Comparison of ENCODE assay signal across 1 cellular context in the genomic region with DNA sequence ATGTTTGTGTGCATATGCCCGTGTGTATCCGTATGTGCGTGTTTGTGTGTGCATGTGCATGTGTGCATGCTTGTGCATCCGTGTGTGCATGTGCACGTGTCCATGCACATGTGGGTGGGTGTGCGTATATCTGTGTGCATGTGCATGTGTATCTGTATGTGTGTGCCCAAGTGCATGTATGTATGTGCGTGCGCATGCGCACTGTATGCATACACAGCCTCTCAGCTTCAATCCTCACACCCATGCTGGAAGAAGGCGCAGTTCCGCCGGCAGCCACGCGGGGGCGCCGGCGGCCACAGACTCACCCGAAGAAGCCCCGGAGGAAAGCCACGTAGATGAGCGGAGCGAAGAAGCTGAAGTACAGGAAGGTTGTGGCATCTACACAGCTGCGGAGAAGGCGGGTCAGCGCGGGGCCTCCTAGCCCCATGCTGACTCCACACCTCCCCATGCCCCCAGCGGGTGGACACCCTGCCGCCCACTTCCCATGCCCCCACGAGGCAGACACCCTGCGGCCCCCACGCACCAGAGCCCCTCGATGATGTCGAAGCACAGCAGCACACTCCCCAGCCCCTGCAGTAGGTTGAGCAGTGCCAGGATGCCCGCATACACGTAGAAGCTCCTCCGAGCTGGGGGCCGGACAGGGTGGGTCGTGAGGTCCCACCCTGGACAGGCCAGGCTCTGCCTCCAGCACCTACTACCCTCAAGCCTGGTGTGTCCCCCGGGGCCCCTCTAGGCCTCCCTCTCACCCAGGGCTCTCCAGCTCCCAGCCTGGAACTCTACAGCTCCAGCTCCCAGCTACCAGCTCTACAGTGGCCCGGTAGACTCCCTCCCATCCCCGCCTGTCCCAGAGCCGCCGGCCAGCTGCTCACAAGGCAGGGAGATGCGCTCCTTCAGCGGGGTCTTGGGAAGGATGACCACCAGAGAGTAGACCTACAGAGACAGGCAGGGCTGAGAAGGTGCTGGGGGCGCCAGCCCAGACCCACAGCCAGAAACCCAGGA.
TF ChIP-seq lines count a peak whose summit lies in the region.

No MANE protein-coding gene starts in this region.

TF ChIP-seq in K562, 482 proteins besides CTCF, POLR2A, EP300 and RAD21 (continues in another document):
- TF ChIP-seq SMAD4 (CRISPR knock-in tag; conservative IDR thresholded peaks at IDR 0.05) (no peak), RB1 (IDR thresholded peaks at IDR 0.05; ENCODE audit: low read depth) (peak; percentile 42; the same call in 1 of the 2 replicates), STAG1 (CRISPR knock-in tag; IDR thresholded peaks at IDR 0.05; ENCODE audit: borderline replicate concordance) (peak; percentile 52; the same call in 1 of the 2 replicates), CXXC5 (CRISPR knock-in tag; IDR thresholded peaks at IDR 0.05) (0 out of 2 replicates have a peak, but pooled peaks have one; percentile 42), L3MBTL2 (IDR thresholded peaks at IDR 0.05) (peak; percentile 46; the same call in 1 of the 2 replicates), HDGF (IDR thresholded peaks at IDR 0.05) (0 out of 2 replicates have a peak, but pooled peaks have one; percentile 68), FOXA3 (CRISPR knock-in tag; conservative IDR thresholded peaks at IDR 0.05 in 1 of 2, IDR thresholded peaks at IDR 0.05 in 1 of 2) (no peak), ATF1 (CRISPR knock-in tag; IDR thresholded peaks at IDR 0.05) (no peak), ATF1 (tag; IDR thresholded peaks at IDR 0.05) (0 out of 2 replicates have a peak, but pooled peaks have one; percentile 12), CTBP1 (IDR thresholded peaks at IDR 0.05; ENCODE audit: borderline replicate concordance) (peak; percentile 35; the same call in 1 of the 2 replicates), MEIS2 (IDR thresholded peaks at IDR 0.05; ENCODE audit: partially characterized antibody) (peak; percentile 82), MTA1 (IDR thresholded peaks at IDR 0.05; ENCODE audit: borderline replicate concordance) (no peak), KDM1A (IDR thresholded peaks at IDR 0.05) (peak in 1 of 2 experiments; percentile 93; a peak in 1 of 4 replicates), KLF16 (IDR thresholded peaks at IDR 0.05) (0 out of 2 replicates have a peak, but pooled peaks have one; percentile 14), KHSRP (IDR thresholded peaks at IDR 0.05) (no peak), RCOR1 (IDR thresholded peaks at IDR 0.05; ENCODE audit: borderline replicate concordance in 1 of 2, low read depth in 2 of 2, low read length in 2 of 2) (0 out of 4 replicates have a peak, but pooled peaks of 1 of the 2 experiments have one; percentile 7), KLF1 (tag; IDR thresholded peaks at IDR 0.05) (no peak), NRF1 (conservative IDR thresholded peaks at IDR 0.05 in 1 of 2, IDR thresholded peaks at IDR 0.05 in 1 of 2) (peak; percentile 96 to 97), GABPB1 (CRISPR knock-in tag; IDR thresholded peaks at IDR 0.05) (0 out of 2 replicates have a peak, but pooled peaks have one; percentile 29), CREB1 (IDR thresholded peaks at IDR 0.05) (no peak; the same call in 1 of the 2 replicates), CREB1 (CRISPR knock-in tag; IDR thresholded peaks at IDR 0.05) (0 out of 2 replicates have a peak, but pooled peaks have one; percentile 25), CREM (IDR thresholded peaks at IDR 0.05; ENCODE audit: low read depth) (0 out of 2 replicates have a peak, but pooled peaks have one; percentile 23), FOXK2 (conservative IDR thresholded peaks at IDR 0.05 in 1 of 2, IDR thresholded peaks at IDR 0.05 in 1 of 2; ENCODE audit: low read depth in 2 of 2) (peak in 1 of 2 experiments; percentile 48; a peak in 1 of 4 replicates), HDAC1 (IDR thresholded peaks at IDR 0.05) (0 out of 4 replicates have a peak, but pooled peaks of 1 of the 2 experiments have one; percentile 51), POLR2G (IDR thresholded peaks at IDR 0.05; ENCODE audit: low read depth, low read length) (0 out of 2 replicates have a peak, but pooled peaks have one; percentile 19), SMC3 (conservative IDR thresholded peaks at IDR 0.05; ENCODE audit: insufficient read depth, low read depth, low read length) (peak; percentile 72), XRCC5 (IDR thresholded peaks at IDR 0.05; ENCODE audit: low read depth, low read length) (peak; percentile 70; the same call in 1 of the 2 replicates), JUND (IDR thresholded peaks at IDR 0.05; ENCODE audit: borderline replicate concordance, low read depth, low read length) (peak; percentile 39; the same call in 1 of the 2 replicates), JUND (tag; IDR thresholded peaks at IDR 0.05; ENCODE audit: borderline replicate concordance, low read depth, low read length) (no peak)
- TF ChIP-seq, protein P1, sequence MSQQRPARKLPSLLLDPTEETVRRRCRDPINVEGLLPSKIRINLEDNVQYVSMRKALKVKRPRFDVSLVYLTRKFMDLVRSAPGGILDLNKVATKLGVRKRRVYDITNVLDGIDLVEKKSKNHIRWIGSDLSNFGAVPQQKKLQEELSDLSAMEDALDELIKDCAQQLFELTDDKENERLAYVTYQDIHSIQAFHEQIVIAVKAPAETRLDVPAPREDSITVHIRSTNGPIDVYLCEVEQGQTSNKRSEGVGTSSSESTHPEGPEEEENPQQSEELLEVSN (IDR thresholded peaks at IDR 0.05; ENCODE audit: borderline replicate concordance in 1 of 2, extremely low read depth in 1 of 2, insufficient read depth in 1 of 2, insufficient read length in 1 of 2, low read depth in 1 of 2, low read length in 1 of 2, poor library complexity in 1 of 2, severe bottlenecking in 1 of 2), result peak in 1 of 2 experiments; percentile 47
- TF ChIP-seq, protein P2, sequence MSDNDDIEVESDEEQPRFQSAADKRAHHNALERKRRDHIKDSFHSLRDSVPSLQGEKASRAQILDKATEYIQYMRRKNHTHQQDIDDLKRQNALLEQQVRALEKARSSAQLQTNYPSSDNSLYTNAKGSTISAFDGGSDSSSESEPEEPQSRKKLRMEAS (CRISPR knock-in tag; IDR thresholded peaks at IDR 0.05), result peak; percentile 78
- TF ChIP-seq, protein P3, sequence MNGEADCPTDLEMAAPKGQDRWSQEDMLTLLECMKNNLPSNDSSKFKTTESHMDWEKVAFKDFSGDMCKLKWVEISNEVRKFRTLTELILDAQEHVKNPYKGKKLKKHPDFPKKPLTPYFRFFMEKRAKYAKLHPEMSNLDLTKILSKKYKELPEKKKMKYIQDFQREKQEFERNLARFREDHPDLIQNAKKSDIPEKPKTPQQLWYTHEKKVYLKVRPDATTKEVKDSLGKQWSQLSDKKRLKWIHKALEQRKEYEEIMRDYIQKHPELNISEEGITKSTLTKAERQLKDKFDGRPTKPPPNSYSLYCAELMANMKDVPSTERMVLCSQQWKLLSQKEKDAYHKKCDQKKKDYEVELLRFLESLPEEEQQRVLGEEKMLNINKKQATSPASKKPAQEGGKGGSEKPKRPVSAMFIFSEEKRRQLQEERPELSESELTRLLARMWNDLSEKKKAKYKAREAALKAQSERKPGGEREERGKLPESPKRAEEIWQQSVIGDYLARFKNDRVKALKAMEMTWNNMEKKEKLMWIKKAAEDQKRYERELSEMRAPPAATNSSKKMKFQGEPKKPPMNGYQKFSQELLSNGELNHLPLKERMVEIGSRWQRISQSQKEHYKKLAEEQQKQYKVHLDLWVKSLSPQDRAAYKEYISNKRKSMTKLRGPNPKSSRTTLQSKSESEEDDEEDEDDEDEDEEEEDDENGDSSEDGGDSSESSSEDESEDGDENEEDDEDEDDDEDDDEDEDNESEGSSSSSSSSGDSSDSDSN (IDR thresholded peaks at IDR 0.05; ENCODE audit: borderline replicate concordance in 1 of 2, low read depth in 2 of 2, low read length in 2 of 2), result no peak
- TF ChIP-seq, protein P4, sequence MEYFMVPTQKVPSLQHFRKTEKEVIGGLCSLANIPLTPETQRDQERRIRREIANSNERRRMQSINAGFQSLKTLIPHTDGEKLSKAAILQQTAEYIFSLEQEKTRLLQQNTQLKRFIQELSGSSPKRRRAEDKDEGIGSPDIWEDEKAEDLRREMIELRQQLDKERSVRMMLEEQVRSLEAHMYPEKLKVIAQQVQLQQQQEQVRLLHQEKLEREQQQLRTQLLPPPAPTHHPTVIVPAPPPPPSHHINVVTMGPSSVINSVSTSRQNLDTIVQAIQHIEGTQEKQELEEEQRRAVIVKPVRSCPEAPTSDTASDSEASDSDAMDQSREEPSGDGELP (CRISPR knock-in tag; IDR thresholded peaks at IDR 0.05; ENCODE audit: borderline replicate concordance), result peak; percentile 50; the same call in 1 of the 2 replicates
- TF ChIP-seq, protein P5, sequence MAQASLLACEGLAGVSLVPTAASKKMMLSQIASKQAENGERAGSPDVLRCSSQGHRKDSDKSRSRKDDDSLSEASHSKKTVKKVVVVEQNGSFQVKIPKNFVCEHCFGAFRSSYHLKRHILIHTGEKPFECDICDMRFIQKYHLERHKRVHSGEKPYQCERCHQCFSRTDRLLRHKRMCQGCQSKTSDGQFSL (CRISPR knock-in tag; IDR thresholded peaks at IDR 0.05), result no peak
- TF ChIP-seq, protein P5 (tag; IDR thresholded peaks at IDR 0.05), result no peak
- TF ChIP-seq, protein P6, sequence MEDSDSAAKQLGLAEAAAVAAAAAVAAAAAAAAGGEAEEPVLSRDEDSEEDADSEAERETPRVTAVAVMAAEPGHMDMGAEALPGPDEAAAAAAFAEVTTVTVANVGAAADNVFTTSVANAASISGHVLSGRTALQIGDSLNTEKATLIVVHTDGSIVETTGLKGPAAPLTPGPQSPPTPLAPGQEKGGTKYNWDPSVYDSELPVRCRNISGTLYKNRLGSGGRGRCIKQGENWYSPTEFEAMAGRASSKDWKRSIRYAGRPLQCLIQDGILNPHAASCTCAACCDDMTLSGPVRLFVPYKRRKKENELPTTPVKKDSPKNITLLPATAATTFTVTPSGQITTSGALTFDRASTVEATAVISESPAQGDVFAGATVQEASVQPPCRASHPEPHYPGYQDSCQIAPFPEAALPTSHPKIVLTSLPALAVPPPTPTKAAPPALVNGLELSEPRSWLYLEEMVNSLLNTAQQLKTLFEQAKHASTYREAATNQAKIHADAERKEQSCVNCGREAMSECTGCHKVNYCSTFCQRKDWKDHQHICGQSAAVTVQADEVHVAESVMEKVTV (CRISPR knock-in tag; IDR thresholded peaks at IDR 0.05), result peak; percentile 55; the same call in 1 of the 2 replicates
- TF ChIP-seq, protein P7, sequence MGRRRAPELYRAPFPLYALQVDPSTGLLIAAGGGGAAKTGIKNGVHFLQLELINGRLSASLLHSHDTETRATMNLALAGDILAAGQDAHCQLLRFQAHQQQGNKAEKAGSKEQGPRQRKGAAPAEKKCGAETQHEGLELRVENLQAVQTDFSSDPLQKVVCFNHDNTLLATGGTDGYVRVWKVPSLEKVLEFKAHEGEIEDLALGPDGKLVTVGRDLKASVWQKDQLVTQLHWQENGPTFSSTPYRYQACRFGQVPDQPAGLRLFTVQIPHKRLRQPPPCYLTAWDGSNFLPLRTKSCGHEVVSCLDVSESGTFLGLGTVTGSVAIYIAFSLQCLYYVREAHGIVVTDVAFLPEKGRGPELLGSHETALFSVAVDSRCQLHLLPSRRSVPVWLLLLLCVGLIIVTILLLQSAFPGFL (CRISPR knock-in tag; IDR thresholded peaks at IDR 0.05), result no peak
- TF ChIP-seq, protein P8, sequence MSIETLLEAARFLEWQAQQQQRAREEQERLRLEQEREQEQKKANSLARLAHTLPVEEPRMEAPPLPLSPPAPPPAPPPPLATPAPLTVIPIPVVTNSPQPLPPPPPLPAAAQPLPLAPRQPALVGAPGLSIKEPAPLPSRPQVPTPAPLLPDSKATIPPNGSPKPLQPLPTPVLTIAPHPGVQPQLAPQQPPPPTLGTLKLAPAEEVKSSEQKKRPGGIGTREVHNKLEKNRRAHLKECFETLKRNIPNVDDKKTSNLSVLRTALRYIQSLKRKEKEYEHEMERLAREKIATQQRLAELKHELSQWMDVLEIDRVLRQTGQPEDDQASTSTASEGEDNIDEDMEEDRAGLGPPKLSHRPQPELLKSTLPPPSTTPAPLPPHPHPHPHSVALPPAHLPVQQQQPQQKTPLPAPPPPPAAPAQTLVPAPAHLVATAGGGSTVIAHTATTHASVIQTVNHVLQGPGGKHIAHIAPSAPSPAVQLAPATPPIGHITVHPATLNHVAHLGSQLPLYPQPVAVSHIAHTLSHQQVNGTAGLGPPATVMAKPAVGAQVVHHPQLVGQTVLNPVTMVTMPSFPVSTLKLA (conservative IDR thresholded peaks at IDR 0.05), result peak; percentile 21 to 35; a peak in 1 of 4 replicates
- TF ChIP-seq, protein P9, sequence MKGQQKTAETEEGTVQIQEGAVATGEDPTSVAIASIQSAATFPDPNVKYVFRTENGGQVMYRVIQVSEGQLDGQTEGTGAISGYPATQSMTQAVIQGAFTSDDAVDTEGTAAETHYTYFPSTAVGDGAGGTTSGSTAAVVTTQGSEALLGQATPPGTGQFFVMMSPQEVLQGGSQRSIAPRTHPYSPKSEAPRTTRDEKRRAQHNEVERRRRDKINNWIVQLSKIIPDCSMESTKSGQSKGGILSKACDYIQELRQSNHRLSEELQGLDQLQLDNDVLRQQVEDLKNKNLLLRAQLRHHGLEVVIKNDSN (CRISPR knock-in tag; IDR thresholded peaks at IDR 0.05), result peak; percentile 35; the same call in 1 of the 2 replicates
- TF ChIP-seq, protein P10, sequence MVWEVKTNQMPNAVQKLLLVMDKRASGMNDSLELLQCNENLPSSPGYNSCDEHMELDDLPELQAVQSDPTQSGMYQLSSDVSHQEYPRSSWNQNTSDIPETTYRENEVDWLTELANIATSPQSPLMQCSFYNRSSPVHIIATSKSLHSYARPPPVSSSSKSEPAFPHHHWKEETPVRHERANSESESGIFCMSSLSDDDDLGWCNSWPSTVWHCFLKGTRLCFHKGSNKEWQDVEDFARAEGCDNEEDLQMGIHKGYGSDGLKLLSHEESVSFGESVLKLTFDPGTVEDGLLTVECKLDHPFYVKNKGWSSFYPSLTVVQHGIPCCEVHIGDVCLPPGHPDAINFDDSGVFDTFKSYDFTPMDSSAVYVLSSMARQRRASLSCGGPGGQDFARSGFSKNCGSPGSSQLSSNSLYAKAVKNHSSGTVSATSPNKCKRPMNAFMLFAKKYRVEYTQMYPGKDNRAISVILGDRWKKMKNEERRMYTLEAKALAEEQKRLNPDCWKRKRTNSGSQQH (CRISPR knock-in tag; IDR thresholded peaks at IDR 0.05), result no peak
- TF ChIP-seq, protein P11, sequence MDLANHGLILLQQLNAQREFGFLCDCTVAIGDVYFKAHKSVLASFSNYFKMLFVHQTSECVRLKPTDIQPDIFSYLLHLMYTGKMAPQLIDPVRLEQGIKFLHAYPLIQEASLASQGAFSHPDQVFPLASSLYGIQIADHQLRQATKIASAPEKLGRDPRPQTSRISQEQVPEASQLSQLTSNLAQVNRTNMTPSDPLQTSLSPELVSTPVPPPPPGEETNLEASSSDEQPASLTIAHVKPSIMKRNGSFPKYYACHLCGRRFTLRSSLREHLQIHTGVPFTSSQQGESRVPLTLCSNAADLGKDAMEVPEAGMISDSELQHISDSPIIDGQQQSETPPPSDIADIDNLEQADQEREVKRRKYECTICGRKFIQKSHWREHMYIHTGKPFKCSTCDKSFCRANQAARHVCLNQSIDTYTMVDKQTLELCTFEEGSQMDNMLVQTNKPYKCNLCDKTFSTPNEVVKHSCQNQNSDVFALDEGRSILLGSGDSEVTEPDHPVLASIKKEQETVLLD (IDR thresholded peaks at IDR 0.05), result peak; percentile 96
